In genomic region chr3:102471001-102471400, GRCh38 we compare ENCODE assay signal across 19 cellular contexts. TPM values are rescaled to one million over a fixed set of nuclear protein-coding genes. Genes with fewer than 3 reads are reported as not detected.
DNase-seq lines count a peak whose midpoint lies in the region; ATAC-seq and TF ChIP-seq lines count a peak whose summit lies in the region.
"Had no signal": no experiment of that assay in that cellular context is flagged by ENCODE, and none has a peak within 500 bp of the region (broad histone marks: within the 10 kb centered on the region; RNA-seq: fewer than 3 reads in every experiment).

No MANE protein-coding gene starts in this region.

- CTCF ChIA-PET in SK-N-SH (lab: Yijun Ruan, JAX): no interaction called here

- TF ChIP-seq RAD21 in SK-N-SH (IDR thresholded peaks at IDR 0.05; ENCODE audit: low read length): no peak

- H3K4me2 ChIP-seq in SK-N-SH (no peak overlapping the region), MM.1S (ENCODE audit: low read depth, low read length) (no peak overlapping the region)

- H3K36me3 ChIP-seq in SK-N-SH (replicated peaks in 1 of 2; ENCODE audit: control insufficient read depth in 1 of 2, insufficient read depth in 2 of 2, low read length in 1 of 2): no peaks in the 10 kb centered on the region
- no peaks in the 10 kb centered on the region for H3K36me3 ChIP-seq in MM.1S (replicated peaks; ENCODE audit: insufficient read depth, low read length)
- H3K36me3 ChIP-seq: Peyer's patch had no signal

- H2AFZ ChIP-seq in SK-N-SH (ENCODE audit: low read depth): no peak overlapping the region
- no peak overlapping the region for H2AFZ ChIP-seq in MM.1S (ENCODE audit: low read length)
- H2AFZ ChIP-seq: parathyroid adenoma had no signal

- H3K9me2 ChIP-seq in SK-N-SH (no peaks in the 10 kb centered on the region), MM.1S (replicated peaks; ENCODE audit: insufficient read depth, low read length) (no peaks in the 10 kb centered on the region)

- POLR2A ChIA-PET in SK-N-SH (lab: Yijun Ruan, JAX): no interaction called here

- no peak for DNase-seq in SK-N-SH
- DNase-seq in MM.1S: no peak
- peak; percentile 11 for DNase-seq in endothelial cell (ENCODE audit: low spot score)
- DNase-seq in activated T-cell treated with anti-CD3 and anti-CD28 coated beads for 4 hours: no peak
- DNase-seq: ACHN; activated naive CD4-positive, alpha-beta T cell treated with anti-CD3 and anti-CD28 coated beads for 36 hours; DMS153; hypothalamus; mesenchymal stem cell; NCI-H2171; Peyer's patch; stimulated activated CD4-positive, alpha-beta T cell treated with anti-CD3 and anti-CD28 coated beads, Interleukin-15, amount 100 ng/mL, for 24 hours had no signal

- no peak overlapping the region for H3K9ac ChIP-seq in SK-N-SH
- H3K9ac ChIP-seq in MM.1S (ENCODE audit: low read length): no peak overlapping the region
- H3K9ac ChIP-seq: parathyroid adenoma had no signal

- H3F3A ChIP-seq in SK-N-SH (replicated peaks; ENCODE audit: insufficient read depth): no peaks in the 10 kb centered on the region
- H3F3A ChIP-seq in MM.1S (ENCODE audit: insufficient read depth, low read length): no peaks in the 10 kb centered on the region

- TF ChIP-seq CTCF in SK-N-SH (IDR thresholded peaks at IDR 0.05): peak; percentile 18; the same call in 1 of the 2 replicates
- TF ChIP-seq CTCF in MM.1S (IDR thresholded peaks at IDR 0.05; ENCODE audit: low read length): 0 out of 2 replicates have a peak, but pooled peaks have one; percentile 8
- TF ChIP-seq CTCF in endothelial cell (IDR thresholded peaks at IDR 0.05; ENCODE audit: unreplicated experiment): no peak

- no peaks in the 10 kb centered on the region for H3K4me1 Mint-ChIP-seq in endothelial cell (ENCODE audit: unreplicated experiment)

- 94% methylated on average over 10 of the region's 10 CpGs for WGBS in SK-N-SH (ENCODE audit: low lambda C conversion rate)

- H3K9me3 Mint-ChIP-seq in endothelial cell (ENCODE audit: unreplicated experiment): no peaks in the 10 kb centered on the region
- H3K9me3 Mint-ChIP-seq: activated naive CD4-positive, alpha-beta T cell treated with anti-CD3 and anti-CD28 coated beads for 36 hours had no signal

- H3K27ac Mint-ChIP-seq in endothelial cell (ENCODE audit: unreplicated experiment): no peak overlapping the region
- H3K27ac Mint-ChIP-seq: activated naive CD4-positive, alpha-beta T cell treated with anti-CD3 and anti-CD28 coated beads for 36 hours; type B pancreatic cell had no signal

- H4K20me1 ChIP-seq in SK-N-SH (ENCODE audit: insufficient read depth) (no peaks in the 10 kb centered on the region), MM.1S (ENCODE audit: insufficient read depth, low read length) (no peaks in the 10 kb centered on the region)

- peaks cover 2% of the 10 kb centered on the region for H3K27me3 Mint-ChIP-seq in endothelial cell (ENCODE audit: unreplicated experiment)
- H3K27me3 Mint-ChIP-seq: type B pancreatic cell had no signal

- H3K4me3 Mint-ChIP-seq in endothelial cell (ENCODE audit: unreplicated experiment): no peak overlapping the region
- H3K4me3 Mint-ChIP-seq: activated naive CD4-positive, alpha-beta T cell treated with anti-CD3 and anti-CD28 coated beads for 36 hours; type B pancreatic cell had no signal

- H3K4me1 ChIP-seq in SK-N-SH (ENCODE audit: control insufficient read depth in 1 of 2, insufficient read depth in 2 of 2, low read depth in 1 of 2, low read length in 1 of 2): no peaks in the 10 kb centered on the region
- H3K4me1 ChIP-seq in MM.1S (ENCODE audit: low read length): no peaks in the 10 kb centered on the region
- H3K4me1 ChIP-seq: parathyroid adenoma, Peyer's patch had no signal

- H3K27ac ChIP-seq in SK-N-SH (ENCODE audit: low read depth in 2 of 2, low read length in 1 of 2) (no peak overlapping the region), MM.1S (ENCODE audit: low read length) (no peak overlapping the region)
- H3K27ac ChIP-seq: parathyroid adenoma, Peyer's patch had no signal

- H3K9me3 ChIP-seq in SK-N-SH (no peaks in the 10 kb centered on the region), MM.1S (replicated peaks; ENCODE audit: insufficient read depth, low read length) (no peaks in the 10 kb centered on the region)
- H3K9me3 ChIP-seq: Peyer's patch had no signal

- no peaks in the 10 kb centered on the region for H3K36me3 Mint-ChIP-seq in endothelial cell (ENCODE audit: low read depth, unreplicated experiment)
- H3K36me3 Mint-ChIP-seq: type B pancreatic cell had no signal

- H3K27me3 ChIP-seq in SK-N-SH (ENCODE audit: insufficient read depth): no peaks in the 10 kb centered on the region
- no peaks in the 10 kb centered on the region for H3K27me3 ChIP-seq in MM.1S (replicated peaks; ENCODE audit: insufficient read depth, low read length)
- H3K27me3 ChIP-seq: Peyer's patch had no signal

- H3K79me2 ChIP-seq in SK-N-SH (ENCODE audit: insufficient read depth) (no peaks in the 10 kb centered on the region), MM.1S (ENCODE audit: low read length) (no peaks in the 10 kb centered on the region)
- H3K79me2 ChIP-seq: parathyroid adenoma had no signal

- TF ChIP-seq EP300 in SK-N-SH (IDR thresholded peaks at IDR 0.05; ENCODE audit: borderline replicate concordance in 1 of 2, low read depth in 1 of 2, low read length in 1 of 2): no peak

- ATAC-seq in SK-N-SH treated with all-trans-retinoic acid at 6 μM for 48 hours (no peak), HG02642 (IDR thresholded peaks at IDR 0.05; ENCODE audit: poor library complexity, unreplicated experiment) (no peak), HG03045 (IDR thresholded peaks at IDR 0.05; ENCODE audit: unreplicated experiment) (no peak), GM19395 (IDR thresholded peaks at IDR 0.05; ENCODE audit: unreplicated experiment) (no peak)

- H3K4me3 ChIP-seq in SK-N-SH (ENCODE audit: low read depth in 2 of 2, low read length in 1 of 2) (no peak overlapping the region; a peak in 1 of 4 replicates), MM.1S (ENCODE audit: low read length) (no peak overlapping the region)
- H3K4me3 ChIP-seq: Peyer's patch had no signal

TF ChIP-seq in SK-N-SH, 30 proteins besides CTCF, POLR2A, EP300 and RAD21 (continues in another document):
- TF ChIP-seq POLR2AphosphoS5 (IDR thresholded peaks at IDR 0.05; ENCODE audit: low read depth, low read length): no peak
- TF ChIP-seq MXI1 (IDR thresholded peaks at IDR 0.05; ENCODE audit: low read depth, low read length): no peak
- no peak for TF ChIP-seq MEF2A (IDR thresholded peaks at IDR 0.05; ENCODE audit: borderline replicate concordance, low read depth)
- no peak for TF ChIP-seq GATA2 (CRISPR knock-in tag; IDR thresholded peaks at IDR 0.05)
- no peak for TF ChIP-seq EZH2phosphoT487 (IDR thresholded peaks at IDR 0.05; ENCODE audit: borderline replicate concordance, low read depth)
- TF ChIP-seq RXRA (IDR thresholded peaks at IDR 0.05; ENCODE audit: borderline replicate concordance, low read depth): no peak
- TF ChIP-seq ELF1 (IDR thresholded peaks at IDR 0.05): no peak
- TF ChIP-seq SIN3A (IDR thresholded peaks at IDR 0.05; ENCODE audit: borderline replicate concordance, low read depth, low read length): no peak
- TF ChIP-seq SMC3 (IDR thresholded peaks at IDR 0.05; ENCODE audit: low read depth, low read length): no peak
- no peak for TF ChIP-seq ZBTB33 (IDR thresholded peaks at IDR 0.05; ENCODE audit: borderline replicate concordance, low read depth)

TF ChIP-seq in SK-N-SH treated with all-trans-retinoic acid at 6 μM for 48 hours, 23 proteins besides CTCF, POLR2A, EP300 and RAD21 (continues in another document):
- TF ChIP-seq PATZ1 (CRISPR knock-in tag; IDR thresholded peaks at IDR 0.05; ENCODE audit: borderline replicate concordance) (no peak), ZFP30 (CRISPR knock-in tag; IDR thresholded peaks at IDR 0.05) (no peak), ESRRG (CRISPR knock-in tag; IDR thresholded peaks at IDR 0.05) (no peak), BACH2 (CRISPR knock-in tag; IDR thresholded peaks at IDR 0.05; ENCODE audit: borderline replicate concordance) (no peak), ZC3H10 (CRISPR knock-in tag; IDR thresholded peaks at IDR 0.05) (no peak), GLIS3 (CRISPR knock-in tag; IDR thresholded peaks at IDR 0.05) (no peak), TCF4 (CRISPR knock-in tag; IDR thresholded peaks at IDR 0.05; ENCODE audit: borderline replicate concordance) (no peak)

RNA-seq across cellular contexts. Expression of gene ZPLD1, which starts 36.2 kb away (rescaled TPM):
- not detected in 2 replicates for polyA plus RNA-seq in SK-N-SH (2012; rRNA removed)
- polyA plus RNA-seq in SK-N-SH (2012; cell fraction: cytosol; rRNA removed): 0.01 TPM in 1 of 2 replicates, not detected in the other
- not detected in 2 replicates for polyA plus RNA-seq in SK-N-SH (2012; cell fraction: nucleus; rRNA removed)
- not detected for total RNA-seq in endothelial cell (ENCODE audit: unreplicated experiment)
- total RNA-seq: activated CD8-positive, alpha-beta memory T cell treated with anti-CD3 and anti-CD28 coated beads for 36 hours; activated naive CD4-positive, alpha-beta T cell treated with anti-CD3 and anti-CD28 coated beads for 36 hours; Peyer's patch had no signal
